Comparison of ENCODE assay signal across 21 cellular contexts in the genomic region with DNA sequence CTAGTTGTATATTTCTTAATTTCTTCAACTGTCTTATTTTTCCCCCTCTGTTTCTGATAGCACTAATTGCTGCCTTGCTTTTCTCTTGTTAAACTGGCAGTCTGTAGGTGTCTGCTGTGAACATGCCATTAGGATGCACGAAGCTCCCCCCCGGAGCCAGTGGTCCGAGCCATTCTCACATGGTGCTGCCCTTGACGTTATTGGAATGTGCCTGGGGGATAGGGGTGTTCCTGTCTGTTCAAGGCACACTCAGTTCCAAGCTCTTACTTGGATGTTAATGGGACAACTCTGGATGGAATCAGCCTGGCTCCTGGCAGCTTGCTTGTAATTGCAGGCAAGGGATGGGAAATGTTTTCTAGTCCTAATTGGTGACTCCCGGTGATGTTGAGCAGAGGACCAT.
A peak's percentile ranks its signal among the peaks of the same experiment; 100 is the strongest.
DNase-seq lines count a peak whose midpoint lies in the region; ATAC-seq, FAIRE-seq and TF ChIP-seq lines count a peak whose summit lies in the region.
"Had no signal": no experiment of that assay in that cellular context is flagged by ENCODE, and none has a peak within 500 bp of the region (broad histone marks: within the 10 kb centered on the region; RNA-seq: fewer than 3 reads in every experiment).

No MANE protein-coding gene starts in this region.

- H4K91ac ChIP-seq in H1 (replicated peaks; ENCODE audit: insufficient read length, low read length), result no peak overlapping the region

- H2BK120ac ChIP-seq in H1 (replicated peaks; ENCODE audit: low read depth, low read length), result no peak overlapping the region

- peak overlapping the region; percentile 35; the same call in 1 of the 2 replicates for H2BK5ac ChIP-seq in H1 (ENCODE audit: low read depth, low read length)

- H3K4me3 Mint-ChIP-seq in GM23338, result no peak overlapping the region
- H3K4me3 Mint-ChIP-seq in stimulated activated effector memory CD8-positive, alpha-beta T cell treated with anti-CD3 and anti-CD28 coated beads, Interleukin-12 subunit alpha, Interleukin-12 subunit beta, amount 100 ng/mL, for 72 hours, result no peak overlapping the region
- H3K4me3 Mint-ChIP-seq: activated naive CD8-positive, alpha-beta T cell treated with anti-CD3 and anti-CD28 coated beads, Interleukin-2, amount 50 U/mL, for 24 hours; activated T-cell treated with anti-CD3 and anti-CD28 coated beads, Interleukin-2, amount 50 U/mL, for 4 hours; B cell; effector memory CD8-positive, alpha-beta T cell; natural killer cell had no signal

- TF ChIP-seq RAD21 in H1 (IDR thresholded peaks at IDR 0.05 in 1 of 2, conservative IDR thresholded peaks at IDR 0.05 in 1 of 2; ENCODE audit: low read depth in 2 of 2, low read length in 2 of 2), result no peak

- H4K5ac ChIP-seq in H1 (ENCODE audit: insufficient read length, low read depth, low read length), result no peak overlapping the region

- H3K4me1 Mint-ChIP-seq in GM23338, result peaks cover 32% of the 10 kb centered on the region
- H3K4me1 Mint-ChIP-seq in stimulated activated effector memory CD8-positive, alpha-beta T cell treated with anti-CD3 and anti-CD28 coated beads, Interleukin-12 subunit alpha, Interleukin-12 subunit beta, amount 100 ng/mL, for 72 hours, result peaks cover 13% of the 10 kb centered on the region

- no peaks in the 10 kb centered on the region for H3K9me3 Mint-ChIP-seq in GM23338
- H3K9me3 Mint-ChIP-seq in stimulated activated effector memory CD8-positive, alpha-beta T cell treated with anti-CD3 and anti-CD28 coated beads, Interleukin-12 subunit alpha, Interleukin-12 subunit beta, amount 100 ng/mL, for 72 hours, result no peaks in the 10 kb centered on the region
- H3K9me3 Mint-ChIP-seq: activated naive CD8-positive, alpha-beta T cell treated with anti-CD3 and anti-CD28 coated beads, Interleukin-2, amount 50 U/mL, for 24 hours; activated T-cell treated with anti-CD3 and anti-CD28 coated beads, Interleukin-2, amount 50 U/mL, for 4 hours; effector memory CD8-positive, alpha-beta T cell; natural killer cell had no signal

- H4K8ac ChIP-seq in H1 (ENCODE audit: extremely low read depth, insufficient read depth, low read length), result no peak overlapping the region

- H2BK20ac ChIP-seq in H1 (ENCODE audit: low read length), result no peak overlapping the region

- CTCF ChIA-PET in H1 (lab: Charles Lee; ENCODE audit: partially characterized antibody), result interaction anchor here (0.7 to 1.4 kb wide), 7 partner anchors 10 to 499 kb away, joined by 3 to 4 read pairs (median 3); no protein-coding TSS in a partner anchor

- peaks cover 40% of the 10 kb centered on the region for H3K79me2 ChIP-seq in GM23338 (replicated peaks; ENCODE audit: insufficient read depth)
- peaks cover 0 to 26% of the 10 kb centered on the region in 2 experiments; a peak in 2 of 4 replicates for H3K79me2 ChIP-seq in H1 (ENCODE audit: control insufficient read depth in 1 of 2, insufficient read depth in 2 of 2, low read length in 2 of 2)

- H4K20me1 ChIP-seq in GM23338 (replicated peaks; ENCODE audit: insufficient read depth) (no peaks in the 10 kb centered on the region), H1 (replicated peaks in 1 of 2; ENCODE audit: control insufficient read depth in 1 of 2, insufficient read depth in 2 of 2, low read length in 2 of 2) (peaks cover 0 to 3% of the 10 kb centered on the region in 2 experiments)

- 75% methylated on average over 5 of the region's 5 CpGs; no CpG with 5 or more reads in 1 of the 2 experiments for WGBS in H1 (ENCODE audit: extremely low coverage in 1 of 2, insufficient coverage in 1 of 2, insufficient read length in 1 of 2, insufficient replicate concordance in 2 of 2, low coverage in 1 of 2, low lambda C conversion rate in 2 of 2, missing lambda C conversion rate in 1 of 2), 2 experiments

- H3K9me3 ChIP-seq in H1 (ENCODE audit: insufficient read depth in 2 of 2, low read depth in 1 of 2, low read length in 1 of 2), result no peaks in the 10 kb centered on the region
- H3K9me3 ChIP-seq: lower lobe of right lung had no signal

- H2BK12ac ChIP-seq in H1 (ENCODE audit: low read depth, low read length), result no peak overlapping the region

- H3K56ac ChIP-seq in H1 (replicated peaks; ENCODE audit: insufficient read length, low read depth, low read length), result no peak overlapping the region

- peaks cover 35% of the 10 kb centered on the region for H3K4me1 ChIP-seq in GM23338 (ENCODE audit: insufficient read depth)
- H3K4me1 ChIP-seq in H1 (replicated peaks in 1 of 4; ENCODE audit: control insufficient read depth in 3 of 4, insufficient read depth in 4 of 4, low read length in 3 of 4), result peaks cover 0 to 18% (median 13%) of the 10 kb centered on the region in 4 experiments; a peak in 6 of 7 replicates

- DNase-seq in GM23338 (ENCODE audit: low spot score), result peak; percentile 70
- no peak for DNase-seq in H1 (ENCODE audit: low read depth in 1 of 2, low spot score in 2 of 2)
- DNase-seq in iPS-NIHi7 (ENCODE audit: extremely low spot score), result peak; percentile 48
- DNase-seq in stimulated activated effector memory CD8-positive, alpha-beta T cell treated with anti-CD3 and anti-CD28 coated beads, Interleukin-12 subunit alpha, Interleukin-12 subunit beta, amount 100 ng/mL, for 72 hours (ENCODE audit: low spot score in 2 of 2), result no peak
- no peak for DNase-seq in SW 1271 (lab: John Stamatoyannopoulos, UW)
- DNase-seq in activated effector memory CD4-positive, alpha-beta T cell treated with Interleukin-2 at 50 U/mL for 16 hours, result no peak
- DNase-seq: activated CD4-positive, alpha-beta T cell treated with anti-CD3 and anti-CD28 coated beads, Interleukin-2, amount 50 U/mL, for 1 hour; activated naive CD8-positive, alpha-beta T cell treated with anti-CD3 and anti-CD28 coated beads, Interleukin-2, amount 50 U/mL, for 24 hours; activated T-cell treated with anti-CD3 and anti-CD28 coated beads, Interleukin-2, amount 50 U/mL, for 4 hours; caudate nucleus; effector memory CD8-positive, alpha-beta T cell; lower lobe of right lung; natural killer cell; NCI-H2029; NCI-H524; stimulated activated CD4-positive, alpha-beta T cell treated with anti-CD3 and anti-CD28 coated beads, Interleukin-1b, Interleukin-23, amount 100 ng/mL, for 48 hours had no signal

- H3K18ac ChIP-seq in H1 (ENCODE audit: extremely low read depth, low read length), result no peak overlapping the region; the same call in none of the 2 replicates

- ATAC-seq in GM23338, result peak; percentile 83
- no peak for ATAC-seq in stimulated activated effector memory CD8-positive, alpha-beta T cell treated with anti-CD3 and anti-CD28 coated beads, Interleukin-12 subunit alpha, Interleukin-12 subunit beta, amount 100 ng/mL, for 72 hours
- no peak for ATAC-seq in GM21526 (IDR thresholded peaks at IDR 0.05; ENCODE audit: low FRiP score, unreplicated experiment)
- ATAC-seq: activated naive CD8-positive, alpha-beta T cell treated with anti-CD3 and anti-CD28 coated beads, Interleukin-2, amount 50 U/mL, for 24 hours; activated T-cell treated with anti-CD3 and anti-CD28 coated beads, Interleukin-2, amount 50 U/mL, for 4 hours; effector memory CD8-positive, alpha-beta T cell; lower lobe of right lung; natural killer cell had no signal

- H3K23me2 ChIP-seq in H1 (ENCODE audit: low read depth, low read length), result no peaks in the 10 kb centered on the region; the same call in 1 of the 2 replicates

- H2AFZ ChIP-seq in GM23338 (no peak overlapping the region), H1 (ENCODE audit: low read length) (no peak overlapping the region)

- TF ChIP-seq CTCF in GM23338 (conservative IDR thresholded peaks at IDR 0.05; ENCODE audit: low read depth in 2 of 2) (no peak), H1 (IDR thresholded peaks at IDR 0.05; ENCODE audit: control extremely low read depth in 1 of 3, insufficient read depth in 1 of 3, low read depth in 1 of 3, low read length in 3 of 3) (no peak)

- no peak overlapping the region for H3K23ac ChIP-seq in H1 (ENCODE audit: insufficient read length)

- POLR2A ChIA-PET in H1 (lab: Charles Lee; ENCODE audit: partially characterized antibody), result interaction anchor here (0.6 to 1.5 kb wide), 3 partner anchors 9 to 38 kb away, joined by 3 to 4 read pairs (median 3); no protein-coding TSS in a partner anchor

- H3K27ac Mint-ChIP-seq in GM23338, result 0 out of 2 replicates have a peak overlapping the region, but pooled peaks have one; percentile 59
- peak overlapping the region; percentile 26 for H3K27ac Mint-ChIP-seq in stimulated activated effector memory CD8-positive, alpha-beta T cell treated with anti-CD3 and anti-CD28 coated beads, Interleukin-12 subunit alpha, Interleukin-12 subunit beta, amount 100 ng/mL, for 72 hours
- H3K27ac Mint-ChIP-seq: activated naive CD8-positive, alpha-beta T cell treated with anti-CD3 and anti-CD28 coated beads, Interleukin-2, amount 50 U/mL, for 24 hours; B cell; natural killer cell had no signal

- peaks cover 23% of the 10 kb centered on the region for H3K36me3 Mint-ChIP-seq in GM23338 (ENCODE audit: low read depth)
- peaks cover 48% of the 10 kb centered on the region for H3K36me3 Mint-ChIP-seq in stimulated activated effector memory CD8-positive, alpha-beta T cell treated with anti-CD3 and anti-CD28 coated beads, Interleukin-12 subunit alpha, Interleukin-12 subunit beta, amount 100 ng/mL, for 72 hours

- H3K79me1 ChIP-seq in H1 (ENCODE audit: low read depth, low read length), result peaks cover 7% of the 10 kb centered on the region

- H3K27me3 ChIP-seq in GM23338 (ENCODE audit: insufficient read depth), result no peaks in the 10 kb centered on the region
- no peaks in the 10 kb centered on the region for H3K27me3 ChIP-seq in H1 (replicated peaks in 1 of 4; ENCODE audit: control insufficient read depth in 3 of 4, extremely low read depth in 1 of 4, insufficient read depth in 3 of 4, low read length in 3 of 4)

- H3K27ac ChIP-seq in GM23338 (ENCODE audit: low read depth) (0 out of 2 replicates have a peak overlapping the region, but pooled peaks have one; percentile 45), H1 (ENCODE audit: low read depth, low read length) (no peak overlapping the region)
- H3K27ac ChIP-seq: lower lobe of right lung had no signal

- H3K4ac ChIP-seq in H1 (replicated peaks; ENCODE audit: insufficient read length, low read depth, low read length), result no peak overlapping the region

- H3K36me3 ChIP-seq in GM23338 (ENCODE audit: insufficient read depth), result no peaks in the 10 kb centered on the region
- H3K36me3 ChIP-seq in H1 (ENCODE audit: control insufficient read depth in 2 of 4, insufficient read depth in 4 of 4, low read length in 3 of 4), result peaks cover 0 to 7% (median 2%) of the 10 kb centered on the region in 4 experiments; a peak in 6 of 8 replicates

- H3K14ac ChIP-seq in H1 (ENCODE audit: insufficient read length), result no peak overlapping the region

- TF ChIP-seq EP300 in H1 (IDR thresholded peaks at IDR 0.05; ENCODE audit: borderline replicate concordance in 1 of 2, low read depth in 2 of 2, low read length in 2 of 2), result peak in 1 of 2 experiments; percentile 98; a peak in 2 of 3 replicates

- H3K9me2 ChIP-seq in GM23338 (ENCODE audit: insufficient read depth), result no peaks in the 10 kb centered on the region

- no peaks in the 10 kb centered on the region; the same call in 1 of the 2 replicates for H3F3A ChIP-seq in GM23338 (replicated peaks; ENCODE audit: low read depth)

- H3K4me3 ChIP-seq in GM23338 (no peak overlapping the region), H1 (ENCODE audit: extremely low read depth in 1 of 4, insufficient read depth in 2 of 4, low read depth in 3 of 4, low read length in 4 of 4) (no peak overlapping the region)
- H3K4me3 ChIP-seq: lower lobe of right lung, SK-N-MC had no signal

- H3K27me3 Mint-ChIP-seq in GM23338 (ENCODE audit: insufficient read depth, low read depth, poor library complexity), result peaks cover 6% of the 10 kb centered on the region
- H3K27me3 Mint-ChIP-seq: activated naive CD8-positive, alpha-beta T cell treated with anti-CD3 and anti-CD28 coated beads, Interleukin-2, amount 50 U/mL, for 24 hours; B cell; effector memory CD8-positive, alpha-beta T cell had no signal

- FAIRE-seq in H1 (lab: Jason Lieb, UNC), result no peak
- FAIRE-seq: H54, HTR-8/SVneo had no signal

- H3K4me2 ChIP-seq in GM23338, result 0 out of 2 replicates have a peak overlapping the region, but pooled peaks have one; percentile 18
- H3K4me2 ChIP-seq in H1 (ENCODE audit: insufficient read depth in 1 of 2, low read depth in 2 of 2, low read length in 2 of 2), result no peak overlapping the region

- no peak overlapping the region for H3K9ac ChIP-seq in H1 (replicated peaks in 1 of 4; ENCODE audit: extremely low read depth in 1 of 4, low read depth in 3 of 4, low read length in 3 of 4)

- TF ChIP-seq POLR2A in H1 (IDR thresholded peaks at IDR 0.05; ENCODE audit: control extremely low read depth in 1 of 2, low read depth in 2 of 2, low read length in 2 of 2), result no peak

- peak overlapping the region; percentile 82; the same call in 1 of the 2 replicates for H2AK5ac ChIP-seq in H1 (ENCODE audit: low read depth, low read length)

- H2BK15ac ChIP-seq in H1 (ENCODE audit: low read length), result no peak overlapping the region

Comparison
In these comparisons a context has a peak if more than half of its experiments do, and no peak if none do; other contexts are left out.
1. DNase-seq: peak in GM23338 (single experiment) and iPS-NIHi7 (single experiment); none in H1 (0 of 2), stimulated activated effector memory CD8-positive, alpha-beta T cell treated with anti-CD3 and anti-CD28 coated beads, Interleukin-12 subunit alpha, Interleukin-12 subunit beta, amount 100 ng/mL, for 72 hours (0 of 2), SW 1271 (0 of 2) and activated effector memory CD4-positive, alpha-beta T cell treated with Interleukin-2 at 50 U/mL for 16 hours (single experiment).